9 cellular contexts compared by ENCODE assay signal in the genomic region with DNA sequence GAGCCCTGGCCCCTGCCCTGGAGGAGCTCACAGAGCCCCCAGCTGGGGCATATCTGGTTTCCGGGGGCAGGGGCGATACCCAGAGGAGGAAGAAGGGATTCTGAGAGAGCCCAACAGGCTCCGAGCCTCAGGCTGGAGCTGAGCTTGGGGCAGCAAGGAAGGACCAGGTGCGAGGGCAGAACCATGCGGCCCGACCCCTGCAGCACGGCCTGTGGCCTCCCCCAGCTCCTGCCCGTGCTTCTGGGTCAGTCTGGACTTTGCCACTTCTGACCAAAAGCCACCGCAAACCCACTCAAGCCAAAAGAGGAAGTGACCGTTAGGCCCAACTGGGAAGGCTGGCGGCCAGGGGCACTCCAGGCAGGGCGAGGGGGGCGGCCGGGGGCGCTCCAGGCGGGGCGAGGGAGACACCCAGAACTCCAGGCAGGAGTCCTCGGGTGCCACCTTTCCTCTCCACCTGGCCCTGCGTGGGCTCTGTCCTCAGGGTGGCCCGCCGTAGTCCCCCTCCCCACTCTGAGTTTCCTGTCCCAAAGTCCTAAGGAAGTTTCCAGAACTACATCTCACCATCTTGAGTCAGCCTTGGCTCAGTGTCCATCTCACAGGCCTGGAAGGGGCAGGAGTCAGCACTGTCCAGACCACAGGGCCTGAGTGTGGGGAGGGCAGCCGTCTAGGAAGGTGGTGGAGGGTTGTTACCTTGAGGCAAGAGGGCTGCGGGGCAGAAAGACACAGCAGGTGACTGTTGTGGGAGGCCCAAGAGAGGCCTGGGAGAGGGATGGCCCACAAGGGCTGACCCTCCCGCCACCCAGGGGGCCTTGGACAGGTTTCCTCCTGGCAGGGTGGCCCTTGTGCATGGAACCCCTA. TPM values are rescaled to one million over a fixed set of nuclear protein-coding genes. Genes with fewer than 3 reads are reported as not detected.
A peak's percentile ranks its signal among the peaks of the same experiment; 100 is the strongest.
DNase-seq lines count a peak whose midpoint lies in the region; ATAC-seq and TF ChIP-seq lines count a peak whose summit lies in the region.
"Had no signal": no experiment of that assay in that cellular context is flagged by ENCODE, and none has a peak within 500 bp of the region (broad histone marks: within the 10 kb centered on the region; RNA-seq: fewer than 3 reads in every experiment).

No MANE protein-coding gene starts in this region.

- ATAC-seq in GM18502 (IDR thresholded peaks at IDR 0.05; ENCODE audit: poor library complexity, unreplicated experiment) = no peak
- no peak for ATAC-seq in HG03354 (IDR thresholded peaks at IDR 0.05; ENCODE audit: poor library complexity, severe bottlenecking, unreplicated experiment)

- H3K4me1 ChIP-seq in liver (ENCODE audit: control insufficient read depth in 4 of 4, insufficient read depth in 4 of 4, low read length in 3 of 4) (peaks cover 0 to 47% (median 33%) of the 10 kb centered on the region in 4 donors), subcutaneous abdominal adipose tissue (ENCODE audit: control insufficient read depth in 5 of 5, insufficient read depth in 5 of 5, low read length in 5 of 5) (peaks cover 4 to 57% (median 50%) of the 10 kb centered on the region in 5 donors)

- H3K4me3 Mint-ChIP-seq in IgD-negative memory B cell = peak overlapping the region in 2 of 4 donors; percentile 57 to 79
- H3K4me3 Mint-ChIP-seq in activated naive CD8-positive, alpha-beta T cell treated with anti-CD3 and anti-CD28 coated beads for 36 hours = no peak overlapping the region

- 74% methylated on average over 24 of the region's 24 CpGs for WGBS in liver

- no peak overlapping the region for H3K9ac ChIP-seq in liver (ENCODE audit: low read depth in 1 of 2, low read length in 2 of 2)
- H3K9ac ChIP-seq in subcutaneous abdominal adipose tissue (ENCODE audit: low read length in 5 of 5) = peak overlapping the region in 4 of 5 donors; percentile 11 to 63 (median 35)

- H3K27me3 Mint-ChIP-seq in IgD-negative memory B cell = no peaks in the 10 kb centered on the region
- H3K27me3 Mint-ChIP-seq in activated naive CD8-positive, alpha-beta T cell treated with anti-CD3 and anti-CD28 coated beads for 36 hours = no peaks in the 10 kb centered on the region

- no peak for TF ChIP-seq CTCF in liver (IDR thresholded peaks at IDR 0.05; ENCODE audit: low read depth, low read length, missing input control)

- H3K27ac ChIP-seq in liver (ENCODE audit: low read depth in 1 of 2, low read length in 2 of 2) (peak overlapping the region; percentile 36 to 51), subcutaneous abdominal adipose tissue (ENCODE audit: low read depth, low read length) (peak overlapping the region; percentile 76)

- H3K27me3 ChIP-seq in liver (ENCODE audit: control insufficient read depth in 4 of 4, insufficient read depth in 4 of 4, low read length in 3 of 4) (no peaks in the 10 kb centered on the region), subcutaneous abdominal adipose tissue (ENCODE audit: control insufficient read depth in 5 of 5, insufficient read depth in 4 of 5, low read length in 5 of 5) (no peaks in the 10 kb centered on the region)

- peaks cover 5 to 20% (median 15%) of the 10 kb centered on the region in 3 donors for H3K4me1 Mint-ChIP-seq in IgD-negative memory B cell
- H3K4me1 Mint-ChIP-seq in activated naive CD8-positive, alpha-beta T cell treated with anti-CD3 and anti-CD28 coated beads for 36 hours = peaks cover 21% of the 10 kb centered on the region

- peaks cover 1% of the 10 kb centered on the region for H3K36me3 Mint-ChIP-seq in IgD-negative memory B cell
- peaks cover 4% of the 10 kb centered on the region for H3K36me3 Mint-ChIP-seq in activated naive CD8-positive, alpha-beta T cell treated with anti-CD3 and anti-CD28 coated beads for 36 hours

- H3K4me3 ChIP-seq in liver (ENCODE audit: low read depth in 1 of 3, low read length in 3 of 3) (no peak overlapping the region), subcutaneous abdominal adipose tissue (ENCODE audit: low read depth in 1 of 5, low read length in 5 of 5) (peak overlapping the region in 1 of 5 donors; percentile 69)

- peak overlapping the region in 2 of 3 donors; percentile 39 to 88 for H3K27ac Mint-ChIP-seq in IgD-negative memory B cell
- peak overlapping the region; percentile 57 for H3K27ac Mint-ChIP-seq in activated naive CD8-positive, alpha-beta T cell treated with anti-CD3 and anti-CD28 coated beads for 36 hours

- no peaks in the 10 kb centered on the region for H3K9me3 Mint-ChIP-seq in IgD-negative memory B cell
- no peaks in the 10 kb centered on the region for H3K9me3 Mint-ChIP-seq in activated naive CD8-positive, alpha-beta T cell treated with anti-CD3 and anti-CD28 coated beads for 36 hours

- H3K9me3 ChIP-seq in liver (ENCODE audit: control insufficient read depth in 4 of 4, low read length in 3 of 4) = no peaks in the 10 kb centered on the region
- H3K9me3 ChIP-seq in subcutaneous abdominal adipose tissue (ENCODE audit: control insufficient read depth in 5 of 5, low read length in 5 of 5) = no peaks in the 10 kb centered on the region

- DNase-seq in activated naive CD8-positive, alpha-beta T cell treated with anti-CD3 and anti-CD28 coated beads for 36 hours = no peak
- DNase-seq in COR-L47 (lab: John Stamatoyannopoulos, UW) (no peak), NCI-H446 treated with DMSO at 0.1 percent for 48 hours (lab: John Stamatoyannopoulos, UW) (no peak)
- DNase-seq: NCI-H1105 had no signal

- peaks cover 0 to 6% (median 3%) of the 10 kb centered on the region in 4 donors for H3K36me3 ChIP-seq in liver (ENCODE audit: control insufficient read depth in 4 of 4, insufficient read depth in 3 of 4, low read depth in 1 of 4, low read length in 3 of 4)
- peaks cover 0 to 10% (median 6%) of the 10 kb centered on the region in 5 donors for H3K36me3 ChIP-seq in subcutaneous abdominal adipose tissue (ENCODE audit: control insufficient read depth in 5 of 5, insufficient read depth in 5 of 5, low read length in 5 of 5)

- TF ChIP-seq RAD21 in liver (IDR thresholded peaks at IDR 0.05) = no peak

TF ChIP-seq in liver, 16 proteins besides CTCF, POLR2A, EP300 and RAD21 (continues in another document):
- TF ChIP-seq YY1 (IDR thresholded peaks at IDR 0.05) (no peak), ATF3 (IDR thresholded peaks at IDR 0.05) (no peak), NR2F2 (IDR thresholded peaks at IDR 0.05) (no peak), SP1 (IDR thresholded peaks at IDR 0.05) (no peak), EGR1 (IDR thresholded peaks at IDR 0.05; ENCODE audit: low read depth in 2 of 2) (no peak), REST (IDR thresholded peaks at IDR 0.05) (no peak), HNF4G (IDR thresholded peaks at IDR 0.05) (no peak), JUND (IDR thresholded peaks at IDR 0.05) (no peak), MAX (IDR thresholded peaks at IDR 0.05) (no peak), GABPA (IDR thresholded peaks at IDR 0.05 in 1 of 2, conservative IDR thresholded peaks at IDR 0.05 in 1 of 2) (no peak), FOXA2 (IDR thresholded peaks at IDR 0.05) (no peak), RXRA (IDR thresholded peaks at IDR 0.05) (no peak)

RNA-seq across cellular contexts. Expression of gene LTC4S, which starts 0.9 kb away (rescaled TPM):
- polyA plus RNA-seq in IgD-negative memory B cell = 0.80 TPM
- total RNA-seq in activated naive CD8-positive, alpha-beta T cell treated with anti-CD3 and anti-CD28 coated beads for 36 hours = under 1 TPM in 1 of 2 experiments, not detected in 1; 0.29 TPM
- total RNA-seq in liver = 1 to 10 TPM; 1.3 to 1.8 TPM
- polyA plus RNA-seq in liver = 1 to 10 TPM; 2.4 to 3.3 TPM

RNA-seq across cellular contexts. Expression of gene MGAT4B, which starts 13.8 kb away (rescaled TPM):
- 12.0 TPM for polyA plus RNA-seq in IgD-negative memory B cell
- total RNA-seq in activated naive CD8-positive, alpha-beta T cell treated with anti-CD3 and anti-CD28 coated beads for 36 hours = 10 to 100 TPM; 67.9 to 71.5 TPM
- 100 to 1,000 TPM in 1 of 2 donors, 10 to 100 TPM in 1; 42.0 to 120 TPM for total RNA-seq in liver
- polyA plus RNA-seq in liver = 100 to 1,000 TPM in 1 of 2 donors, 10 to 100 TPM in 1; 47.8 to 156 TPM

RNA-seq across cellular contexts. Expression of gene SQSTM1, which starts 27.9 kb away (rescaled TPM):
- polyA plus RNA-seq in IgD-negative memory B cell = 225 TPM
- total RNA-seq in activated naive CD8-positive, alpha-beta T cell treated with anti-CD3 and anti-CD28 coated beads for 36 hours = 100 to 1,000 TPM; 111 to 117 TPM
- 100 to 1,000 TPM; 127 to 208 TPM for total RNA-seq in liver
- polyA plus RNA-seq in liver = 100 to 1,000 TPM; 303 to 330 TPM

Comparison
In these comparisons a context has a peak if more than half of its experiments do, and no peak if none do; other contexts are left out.
1. H3K9ac ChIP-seq: peak in subcutaneous abdominal adipose tissue (4 of 5); none in liver (0 of 2).